ENCODE assay signal across 10 cellular contexts in genomic region chr19:36420961-36421748, GRCh38. TPM values are rescaled to one million over a fixed set of nuclear protein-coding genes. Genes with fewer than 3 reads are reported as not detected.
DNase-seq lines count a peak whose midpoint lies in the region; ATAC-seq and TF ChIP-seq lines count a peak whose summit lies in the region.
"Had no signal": no experiment of that assay in that cellular context is flagged by ENCODE, and none has a peak within 500 bp of the region (broad histone marks: within the 10 kb centered on the region; RNA-seq: fewer than 3 reads in every experiment).

No MANE protein-coding gene starts in this region.

- peak overlapping the region; percentile 34 for H3K4me3 ChIP-seq in fibroblast of pulmonary artery (replicated peaks; ENCODE audit: low read depth, low read length)
- H3K4me3 ChIP-seq: SK-N-MC had no signal

- peak overlapping the region in 2 of 3 donors; percentile 40 to 62 for H3K4me3 Mint-ChIP-seq in T-cell
- H3K4me3 Mint-ChIP-seq: nephron progenitor cell had no signal

- H3K9me3 Mint-ChIP-seq in T-cell = peaks cover 12 to 29% (median 26%) of the 10 kb centered on the region in 3 donors

- DNase-seq in AG20443 (ENCODE audit: low spot score) (peak; percentile 66), T-cell (no peak), fibroblast of pulmonary artery (ENCODE audit: low read depth) (peak; percentile 42), occipital lobe (lab: John Stamatoyannopoulos, UW) (peak; percentile 6), HK-2 (ENCODE audit: unreplicated experiment) (no peak)
- DNase-seq: nephron progenitor cell had no signal

- no peak overlapping the region for H3K27ac Mint-ChIP-seq in T-cell
- H3K27ac Mint-ChIP-seq: nephron progenitor cell had no signal

- H3K4me1 Mint-ChIP-seq in T-cell = peaks cover 19 to 23% (median 21%) of the 10 kb centered on the region in 3 donors

- ATAC-seq in T-cell (replicated peaks in 1 of 4) (no peak), GM21529 (IDR thresholded peaks at IDR 0.05; ENCODE audit: unreplicated experiment) (no peak), GM19397 (IDR thresholded peaks at IDR 0.05; ENCODE audit: unreplicated experiment) (no peak), GM18498 (IDR thresholded peaks at IDR 0.05; ENCODE audit: unreplicated experiment) (no peak)

- H3K27me3 Mint-ChIP-seq in T-cell = peaks cover 34 to 36% of the 10 kb centered on the region in 2 donors

- POLR2A ChIA-PET in T-cell (lab: Charles Lee) = no interaction called here

- H3K36me3 Mint-ChIP-seq in T-cell = peaks cover 30% of the 10 kb centered on the region

- no peak for TF ChIP-seq CTCF in fibroblast of pulmonary artery (IDR thresholded peaks at IDR 0.05; ENCODE audit: low read length, missing control alignments)

- CTCF ChIA-PET in T-cell (lab: Charles Lee) = no interaction called here

RNA-seq across cellular contexts. Expression of gene ZFP82, which starts 2.7 kb away (rescaled TPM):
- 1 to 10 TPM; 2.9 to 8.8 (median 8.2) TPM for total RNA-seq in T-cell
- total RNA-seq in occipital lobe = 45.5 TPM

RNA-seq across cellular contexts. Expression of gene ZFP14, which starts 42.2 kb away (rescaled TPM):
- total RNA-seq in T-cell (10 to 100 TPM in 4 of 5 donors, 1 to 10 TPM in 1; 5.7 to 13.9 (median 11.6) TPM), occipital lobe (61.1 TPM)

Comparison
In these comparisons a context has a peak if more than half of its experiments do, and no peak if none do; other contexts are left out.
1. DNase-seq: peak in AG20443 (single experiment), fibroblast of pulmonary artery (single experiment) and occipital lobe (single experiment); none in T-cell (0 of 34) and HK-2 (single experiment).